8 cellular contexts compared by ENCODE assay signal in genomic region chr1:29235955-29236742, GRCh38. TPM values are rescaled to one million over a fixed set of nuclear protein-coding genes. Genes with fewer than 3 reads are reported as not detected.
DNase-seq lines count a peak whose midpoint lies in the region; ATAC-seq and TF ChIP-seq lines count a peak whose summit lies in the region.

Gene PTPRU, plus strand, starts transcription at chr1:29236522. Its CDS starts 123 bp downstream, at chr1:29236645.

- H3K4me3 ChIP-seq in OCI-LY3 (ENCODE audit: low read length) (peak within 1 kb of the TSS; percentile 80), muscle layer of colon (ENCODE audit: low read depth in 1 of 2, low read length in 2 of 2) (peak within 1 kb of the TSS; percentile 67 to 73)

- peaks cover 9% of the 10 kb centered on the region; the same call in 1 of the 2 replicates for H3K4me1 ChIP-seq in OCI-LY3 (ENCODE audit: low read length)
- H3K4me1 ChIP-seq in muscle layer of colon (ENCODE audit: insufficient read depth, low read length) = peaks cover 11% of the 10 kb centered on the region

- ATAC-seq in GM18498 (IDR thresholded peaks at IDR 0.05; ENCODE audit: unreplicated experiment) (peak; percentile 82), HG03439 (IDR thresholded peaks at IDR 0.05; ENCODE audit: unreplicated experiment) (peak; percentile 72), esophagus mucosa (peak; percentile 78)

- no peaks in the 10 kb centered on the region for H3K27me3 ChIP-seq in OCI-LY3 (ENCODE audit: low read depth, low read length)
- peaks cover 17 to 18% of the 10 kb centered on the region in 2 donors for H3K27me3 ChIP-seq in muscle layer of colon (ENCODE audit: control insufficient read depth in 1 of 2, insufficient read depth in 2 of 2, low read length in 2 of 2)

- H3K27ac ChIP-seq in OCI-LY3 (ENCODE audit: low read length) (no peak within 1 kb of the TSS), muscle layer of colon (ENCODE audit: low read depth, low read length) (peak within 1 kb of the TSS; percentile 44)

- no peaks in the 10 kb centered on the region for H3K79me2 ChIP-seq in OCI-LY3 (ENCODE audit: low read length)

- peak within 1 kb of the TSS; percentile 33; the same call in 1 of the 2 replicates for H3K9ac ChIP-seq in OCI-LY3 (ENCODE audit: low read length)
- peak within 1 kb of the TSS; percentile 42 for H3K9ac ChIP-seq in muscle layer of colon (ENCODE audit: low read length)

- H3K9me3 ChIP-seq in OCI-LY3 (ENCODE audit: insufficient read depth, low read length) = no peaks in the 10 kb centered on the region
- H3K9me3 ChIP-seq in muscle layer of colon (ENCODE audit: low read length) = no peaks in the 10 kb centered on the region

- H3K36me3 ChIP-seq in OCI-LY3 (replicated peaks; ENCODE audit: low read depth, low read length) (no peaks in the 10 kb centered on the region), muscle layer of colon (ENCODE audit: insufficient read depth, low read length) (no peaks in the 10 kb centered on the region)

- no peaks in the 10 kb centered on the region for H4K20me1 ChIP-seq in OCI-LY3 (ENCODE audit: insufficient read depth, low read length)

- peak within 1 kb of the TSS; percentile 96 for H3K4me2 ChIP-seq in OCI-LY3 (ENCODE audit: low read length)

- peak; percentile 91 for DNase-seq in 8988T
- peak; percentile 85 for DNase-seq in activated T-cell treated with anti-CD3 and anti-CD28 coated beads for 48 hours (ENCODE audit: low read depth)
- peak; percentile 64 to 67 for DNase-seq in stimulated activated CD8-positive, alpha-beta memory T cell treated with anti-CD3 and anti-CD28 coated beads, Interleukin-7, amount 100 ng/mL, for 1 hour (ENCODE audit: low read depth in 2 of 2)

- peak; percentile 46 for TF ChIP-seq CTCF in OCI-LY3 (IDR thresholded peaks at IDR 0.05; ENCODE audit: low read depth, low read length)

- peak within 1 kb of the TSS; percentile 94 for H2AFZ ChIP-seq in OCI-LY3 (ENCODE audit: low read depth, low read length)

RNA-seq across cellular contexts. Expression of gene PTPRU, which starts in this region (rescaled TPM):
- 6.2 TPM for total RNA-seq in esophagus mucosa
